In the genomic region with DNA sequence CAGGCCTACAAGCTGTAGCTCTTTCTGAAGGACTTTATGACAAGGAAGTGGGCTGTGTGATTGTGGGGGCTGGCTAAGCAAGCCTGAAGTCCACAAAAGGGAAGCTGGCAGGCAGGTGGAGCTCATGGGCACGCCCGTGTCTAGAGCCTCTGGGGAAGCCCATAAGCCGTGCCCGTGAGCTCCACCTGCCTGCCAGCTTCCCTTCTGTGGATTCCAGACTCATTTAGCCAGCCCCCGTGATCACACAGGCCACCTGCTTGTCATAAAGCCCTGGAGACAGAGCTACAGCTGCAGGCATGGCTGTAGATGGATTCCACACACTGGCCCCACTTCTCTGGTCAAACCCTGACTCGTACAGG, we compare ENCODE assay signal across 8 cellular contexts. TPM values are rescaled to one million over a fixed set of nuclear protein-coding genes. Genes with fewer than 3 reads are reported as not detected.
DNase-seq lines count a peak whose midpoint lies in the region; ATAC-seq, FAIRE-seq and TF ChIP-seq lines count a peak whose summit lies in the region.
"Had no signal": no experiment of that assay in that cellular context is flagged by ENCODE, and none has a peak within 500 bp of the region (broad histone marks: within the 10 kb centered on the region; RNA-seq: fewer than 3 reads in every experiment).

No MANE protein-coding gene starts in this region.

- WGBS in SK-N-SH (ENCODE audit: low lambda C conversion rate), result 79% methylated on average over 5 of the region's 6 CpGs

- H2AFZ ChIP-seq in keratinocyte (ENCODE audit: control insufficient read depth, low read length), result no peak overlapping the region
- H2AFZ ChIP-seq in SK-N-SH (ENCODE audit: low read depth), result no peak overlapping the region

- H3K4me1 Mint-ChIP-seq in stimulated activated memory B cell treated with anti-CD40 and anti-IgM and Interleukin-4, amounts not matched to agents 10 μg/mL and 1 μg/mL and 100 μg/mL, for 72 hours, result peaks cover 40% of the 10 kb centered on the region

- no peak for TF ChIP-seq EP300 in SK-N-SH (IDR thresholded peaks at IDR 0.05; ENCODE audit: borderline replicate concordance in 1 of 2, low read depth in 1 of 2, low read length in 1 of 2)

- no peak overlapping the region for H3K9ac ChIP-seq in keratinocyte (ENCODE audit: control insufficient read depth, extremely low read depth, insufficient read depth, low read length)
- H3K9ac ChIP-seq in SK-N-SH, result no peak overlapping the region

- peak overlapping the region; percentile 69 for H3K27ac Mint-ChIP-seq in stimulated activated memory B cell treated with anti-CD40 and anti-IgM and Interleukin-4, amounts not matched to agents 10 μg/mL and 1 μg/mL and 100 μg/mL, for 72 hours

- no peaks in the 10 kb centered on the region for H3K9me1 ChIP-seq in keratinocyte (ENCODE audit: control insufficient read depth, extremely low read depth, insufficient read depth, low read length)

- FAIRE-seq in keratinocyte (lab: Jason Lieb, UNC), result no peak

- CTCF ChIA-PET in SK-N-SH (lab: Yijun Ruan, JAX), result interaction anchor here (1.0 to 7.3 kb wide), 5 partner anchors 10 to 49 kb away, joined by 3 to 46 read pairs (median 9); no protein-coding TSS in a partner anchor

- H3K9me3 ChIP-seq in keratinocyte (ENCODE audit: control insufficient read depth, low read depth, low read length) (no peaks in the 10 kb centered on the region), SK-N-SH (no peaks in the 10 kb centered on the region)

- H3K36me3 ChIP-seq in keratinocyte (ENCODE audit: control insufficient read depth in 2 of 2, extremely low read depth in 1 of 2, insufficient read depth in 2 of 2, low read length in 2 of 2) (no peaks in the 10 kb centered on the region), SK-N-SH (replicated peaks in 1 of 2; ENCODE audit: control insufficient read depth in 1 of 2, insufficient read depth in 2 of 2, low read length in 1 of 2) (no peaks in the 10 kb centered on the region)

- H3K79me2 ChIP-seq in keratinocyte (ENCODE audit: control insufficient read depth, insufficient read depth, low read length) (no peaks in the 10 kb centered on the region), SK-N-SH (ENCODE audit: insufficient read depth) (no peaks in the 10 kb centered on the region)

- H3K4me2 ChIP-seq in keratinocyte (ENCODE audit: control insufficient read depth, extremely low read depth, insufficient read depth, low read depth, low read length) (no peak overlapping the region), SK-N-SH (no peak overlapping the region)

- no peak for TF ChIP-seq RAD21 in SK-N-SH (IDR thresholded peaks at IDR 0.05; ENCODE audit: low read length)

- H3K4me1 ChIP-seq in keratinocyte (ENCODE audit: control insufficient read depth, extremely low read depth, insufficient read depth, low read length) (no peaks in the 10 kb centered on the region), SK-N-SH (ENCODE audit: control insufficient read depth in 1 of 2, insufficient read depth in 2 of 2, low read depth in 1 of 2, low read length in 1 of 2) (peaks cover 0 to 13% of the 10 kb centered on the region in 2 experiments; a peak in 1 of 4 replicates)

- H3F3A ChIP-seq in SK-N-SH (replicated peaks; ENCODE audit: insufficient read depth), result no peaks in the 10 kb centered on the region

- H3K36me3 Mint-ChIP-seq in stimulated activated memory B cell treated with anti-CD40 and anti-IgM and Interleukin-4, amounts not matched to agents 10 μg/mL and 1 μg/mL and 100 μg/mL, for 72 hours, result no peaks in the 10 kb centered on the region

- no peaks in the 10 kb centered on the region for H3K9me3 Mint-ChIP-seq in stimulated activated memory B cell treated with anti-CD40 and anti-IgM and Interleukin-4, amounts not matched to agents 10 μg/mL and 1 μg/mL and 100 μg/mL, for 72 hours

- no peaks in the 10 kb centered on the region for H3K27me3 ChIP-seq in keratinocyte (ENCODE audit: control insufficient read depth, extremely low read depth, insufficient read depth, low read length)
- H3K27me3 ChIP-seq in SK-N-SH (ENCODE audit: insufficient read depth), result no peaks in the 10 kb centered on the region

- ATAC-seq in stimulated activated memory B cell treated with anti-CD40 and anti-IgM and Interleukin-4, amounts not matched to agents 10 μg/mL and 1 μg/mL and 100 μg/mL, for 72 hours, result peak; percentile 88
- no peak for ATAC-seq in HG03039 (IDR thresholded peaks at IDR 0.05; ENCODE audit: unreplicated experiment)

- DNase-seq in H4 (ENCODE audit: low spot score), result peak; percentile 57
- peak; percentile 56 for DNase-seq in NCI-H524 treated with DMSO at 0.1 percent for 48 hours (lab: John Stamatoyannopoulos, UW)
- DNase-seq in activated T-cell treated with anti-CD3 and anti-CD28 coated beads for 4 hours, result peak; percentile 29
- DNase-seq in keratinocyte (ENCODE audit: low read depth, low spot score), result no peak
- DNase-seq in SK-N-SH, result no peak

- POLR2A ChIA-PET in SK-N-SH (lab: Yijun Ruan, JAX), result no interaction called here

- H4K20me1 ChIP-seq in keratinocyte (ENCODE audit: control insufficient read depth, extremely low read depth, insufficient read depth, low read length) (no peaks in the 10 kb centered on the region), SK-N-SH (ENCODE audit: insufficient read depth) (no peaks in the 10 kb centered on the region)

- H3K27ac ChIP-seq in keratinocyte (ENCODE audit: control insufficient read depth, insufficient read depth, low read length) (no peak overlapping the region), SK-N-SH (ENCODE audit: low read depth in 2 of 2, low read length in 1 of 2) (no peak overlapping the region; a peak in 1 of 4 replicates)

- no peaks in the 10 kb centered on the region for H3K9me2 ChIP-seq in SK-N-SH

- dilution Hi-C loops in keratinocyte (cut with MboI; ENCODE audit: extremely low pct_ligation_motif_present, low sequenced_read_pairs), result loop anchor here (10.0 kb wide), 1 partner anchor 58 kb away; no protein-coding TSS in a partner anchor

- TF ChIP-seq CTCF in keratinocyte (optimal IDR thresholded peaks at IDR 0.05 in 1 of 3, IDR thresholded peaks at IDR 0.05 in 1 of 3, conservative IDR thresholded peaks at IDR 0.05 in 1 of 3; ENCODE audit: extremely low read depth in 1 of 3, insufficient read depth in 2 of 3, low read length in 3 of 3) (peak in 2 of 3 experiments; percentile 45 to 58), SK-N-SH (IDR thresholded peaks at IDR 0.05) (no peak)

- H3K27me3 Mint-ChIP-seq in stimulated activated memory B cell treated with anti-CD40 and anti-IgM and Interleukin-4, amounts not matched to agents 10 μg/mL and 1 μg/mL and 100 μg/mL, for 72 hours, result no peaks in the 10 kb centered on the region

- H3K4me3 Mint-ChIP-seq in stimulated activated memory B cell treated with anti-CD40 and anti-IgM and Interleukin-4, amounts not matched to agents 10 μg/mL and 1 μg/mL and 100 μg/mL, for 72 hours, result no peak overlapping the region

- H3K4me3 ChIP-seq in keratinocyte (ENCODE audit: control insufficient read depth in 2 of 3, extremely low read depth in 1 of 3, insufficient read depth in 2 of 3, low read depth in 1 of 3, low read length in 3 of 3) (no peak overlapping the region), SK-N-SH (ENCODE audit: low read depth in 2 of 2, low read length in 1 of 2) (no peak overlapping the region)

TF ChIP-seq in SK-N-SH, 30 proteins besides CTCF, POLR2A, EP300 and RAD21:
- no peak for TF ChIP-seq SMC3 (IDR thresholded peaks at IDR 0.05; ENCODE audit: low read depth, low read length)

RNA-seq across cellular contexts. Expression of a gene that starts 15.2 kb away (rescaled TPM):
- total RNA-seq in H4 (2014; rRNA removed; shearing (Covaris generic)), result 0.27 and 1.2 TPM in 2 replicates
- polyA plus RNA-seq in keratinocyte (not detected in 3 replicates), SK-N-SH (2012; rRNA removed) (not detected in 2 replicates)
- polyA plus RNA-seq in keratinocyte (2011; ENCODE audit: low read depth), result not detected
- not detected in 2 replicates for polyA plus RNA-seq in keratinocyte (2011; cell fraction: cytosol; rRNA removed)
- not detected in 2 replicates for polyA plus RNA-seq in keratinocyte (2011; cell fraction: nucleus; rRNA removed)
- polyA plus RNA-seq in keratinocyte (2012; ENCODE audit: low replicate concordance), result 0.16 TPM in 1 of 2 replicates, not detected in the other
- not detected in 3 replicates for polyA minus RNA-seq in keratinocyte
- not detected for polyA minus RNA-seq in keratinocyte (2011; cell fraction: cytosol; rRNA and poly(A)+ RNA removed)
- polyA minus RNA-seq in keratinocyte (2011; cell fraction: nucleus; rRNA and poly(A)+ RNA removed), result not detected in 2 replicates
- polyA plus RNA-seq in SK-N-SH (2012; cell fraction: cytosol; rRNA removed), result not detected in 2 replicates
- polyA plus RNA-seq in SK-N-SH (2012; cell fraction: nucleus; rRNA removed), result not detected in 2 replicates
- total RNA-seq: RPMI7951 had no signal

RNA-seq across cellular contexts. Expression of a gene that starts 22.5 kb away (rescaled TPM):
- total RNA-seq in H4 (2014; rRNA removed; shearing (Covaris generic)), result 0.06 and 0.50 TPM in 2 replicates
- 0.11 to 0.26 TPM (median 0.22 TPM) in 3 replicates for polyA plus RNA-seq in keratinocyte
- 0.45 TPM for polyA plus RNA-seq in keratinocyte (2011; ENCODE audit: low read depth)
- polyA plus RNA-seq in keratinocyte (2011; cell fraction: cytosol; rRNA removed), result 0.12 and 0.14 TPM in 2 replicates
- polyA plus RNA-seq in keratinocyte (2011; cell fraction: nucleus; rRNA removed), result 0.19 and 0.45 TPM in 2 replicates
- polyA plus RNA-seq in keratinocyte (2012; ENCODE audit: low replicate concordance), result 0.17 and 0.24 TPM in 2 replicates
- polyA minus RNA-seq in keratinocyte, result 0.58 TPM in 1 of 3 replicates, not detected in the others
- not detected for polyA minus RNA-seq in keratinocyte (2011; cell fraction: cytosol; rRNA and poly(A)+ RNA removed)
- polyA minus RNA-seq in keratinocyte (2011; cell fraction: nucleus; rRNA and poly(A)+ RNA removed), result not detected in 2 replicates
- polyA plus RNA-seq in SK-N-SH (2012; rRNA removed), result not detected in 2 replicates
- 0.04 and 0.07 TPM in 2 replicates for polyA plus RNA-seq in SK-N-SH (2012; cell fraction: cytosol; rRNA removed)
- not detected in 2 replicates for polyA plus RNA-seq in SK-N-SH (2012; cell fraction: nucleus; rRNA removed)

RNA-seq across cellular contexts. Expression of a gene that starts 44.2 kb away (rescaled TPM):
- total RNA-seq in H4 (2014; rRNA removed; shearing (Covaris generic)), result not detected in 2 replicates
- polyA plus RNA-seq in keratinocyte, result not detected in 3 replicates
- not detected for polyA plus RNA-seq in keratinocyte (2011; ENCODE audit: low read depth)
- polyA plus RNA-seq in keratinocyte (2011; cell fraction: cytosol; rRNA removed), result not detected in 2 replicates
- not detected in 2 replicates for polyA plus RNA-seq in keratinocyte (2011; cell fraction: nucleus; rRNA removed)
- not detected in 2 replicates for polyA plus RNA-seq in keratinocyte (2012; ENCODE audit: low replicate concordance)
- polyA minus RNA-seq in keratinocyte, result not detected in 3 replicates
- not detected for polyA minus RNA-seq in keratinocyte (2011; cell fraction: cytosol; rRNA and poly(A)+ RNA removed)
- not detected in 2 replicates for polyA minus RNA-seq in keratinocyte (2011; cell fraction: nucleus; rRNA and poly(A)+ RNA removed)
- polyA plus RNA-seq in SK-N-SH (2012; rRNA removed), result not detected in 2 replicates
- not detected in 2 replicates for polyA plus RNA-seq in SK-N-SH (2012; cell fraction: cytosol; rRNA removed)
- polyA plus RNA-seq in SK-N-SH (2012; cell fraction: nucleus; rRNA removed), result not detected in 2 replicates
- total RNA-seq: RPMI7951 had no signal

Comparison
In these comparisons a context has a peak if more than half of its experiments do, and no peak if none do; other contexts are left out.
1. DNase-seq: peak in H4 (single experiment), NCI-H524 treated with DMSO at 0.1 percent for 48 hours (single experiment) and activated T-cell treated with anti-CD3 and anti-CD28 coated beads for 4 hours (single experiment); none in keratinocyte (single experiment) and SK-N-SH (single experiment).